ENCODE assay signal across 8 cellular contexts in genomic region chr16:27204232-27204915, GRCh38. TPM values are rescaled to one million over a fixed set of nuclear protein-coding genes. Genes with fewer than 3 reads are reported as not detected.
DNase-seq lines count a peak whose midpoint lies in the region; ATAC-seq, FAIRE-seq and TF ChIP-seq lines count a peak whose summit lies in the region.

No MANE protein-coding gene starts in this region.

- H3K4me2 ChIP-seq in mesendoderm (ENCODE audit: low read length) = peak overlapping the region; percentile 95

- POLR2A ChIA-PET in GM10248 (lab: Yijun Ruan, JAX) = interaction anchor here (1.0 kb wide), 1 partner anchor 164 kb away, joined by 3 read pairs; no protein-coding TSS in a partner anchor

- H3K4me1 ChIP-seq in mesendoderm (ENCODE audit: control insufficient read depth, low read depth, low read length) = peaks cover 4% of the 10 kb centered on the region
- no peaks in the 10 kb centered on the region for H3K4me1 ChIP-seq in aorta (ENCODE audit: control insufficient read depth in 1 of 2, insufficient read depth in 2 of 2, low read length in 2 of 2)

- no peaks in the 10 kb centered on the region for H3K79me2 ChIP-seq in mesendoderm (ENCODE audit: control insufficient read depth, insufficient read depth, low read length)

- peak overlapping the region; percentile 88 for H2BK5ac ChIP-seq in mesendoderm (ENCODE audit: low read length)

- DNase-seq in GM06990 (ENCODE audit: extremely low read depth, insufficient read length) (no peak), NCI-H1092 treated with DMSO at 0.1 percent for 48 hours (lab: John Stamatoyannopoulos, UW) (peak; percentile 84), bronchial epithelial cell (ENCODE audit: low read depth) (no peak), mesendoderm (no peak), aorta (peak in 1 of 2 donors; percentile 36), GM10248 (ENCODE audit: extremely low spot score) (no peak), kidney glomerular epithelial cell (lab: John Stamatoyannopoulos, UW) (no peak), GDM1 (lab: John Stamatoyannopoulos, UW) (no peak)

- H3K9me3 ChIP-seq in aorta (ENCODE audit: control insufficient read depth, low read length) = no peaks in the 10 kb centered on the region

- H3K36me3 ChIP-seq in GM06990 (ENCODE audit: control insufficient read depth, insufficient read depth, low read length) = no peaks in the 10 kb centered on the region
- no peaks in the 10 kb centered on the region for H3K36me3 ChIP-seq in bronchial epithelial cell (ENCODE audit: control insufficient read depth, insufficient read depth, low read length)
- H3K36me3 ChIP-seq in mesendoderm (ENCODE audit: control insufficient read depth, insufficient read depth, low read length) = no peaks in the 10 kb centered on the region
- H3K36me3 ChIP-seq in aorta (ENCODE audit: control insufficient read depth in 1 of 2, insufficient read depth in 2 of 2, low read length in 1 of 2) = no peaks in the 10 kb centered on the region

- H3K4me3 ChIP-seq in GM06990 (replicated peaks; ENCODE audit: low read depth, low read length) (peak overlapping the region; percentile 84), bronchial epithelial cell (ENCODE audit: low read depth, low read length) (peak overlapping the region; percentile 94), mesendoderm (ENCODE audit: low read length) (peak overlapping the region; percentile 84), aorta (ENCODE audit: low read length in 2 of 2) (peak overlapping the region; percentile 56 to 72)

- no peak overlapping the region for H2BK15ac ChIP-seq in mesendoderm (replicated peaks; ENCODE audit: low read depth)

- peak overlapping the region; percentile 75 for H3K27ac ChIP-seq in mesendoderm (ENCODE audit: low read depth, low read length)
- peak overlapping the region in 1 of 2 donors; percentile 97 for H3K27ac ChIP-seq in aorta (ENCODE audit: low read depth in 1 of 2, low read length in 2 of 2)

- no peak for ATAC-seq in aorta (ENCODE audit: low FRiP score)

- intact Hi-C loops in aorta (cut with DNase I) = no loop called here

- no peaks in the 10 kb centered on the region for H3K27me3 ChIP-seq in GM06990 (replicated peaks; ENCODE audit: control insufficient read depth, insufficient read depth, low read length)
- H3K27me3 ChIP-seq in bronchial epithelial cell (ENCODE audit: control insufficient read depth, insufficient read depth, low read length) = no peaks in the 10 kb centered on the region
- H3K27me3 ChIP-seq in mesendoderm (ENCODE audit: insufficient read depth, low read length, poor library complexity) = no peaks in the 10 kb centered on the region
- no peaks in the 10 kb centered on the region for H3K27me3 ChIP-seq in aorta (ENCODE audit: control insufficient read depth in 1 of 2, insufficient read depth in 2 of 2, low read length in 1 of 2)

- H4K5ac ChIP-seq in mesendoderm (ENCODE audit: low read length) = peak overlapping the region; percentile 90

- H4K8ac ChIP-seq in mesendoderm (ENCODE audit: low read depth, low read length) = peak overlapping the region; percentile 3

- H3K9ac ChIP-seq in mesendoderm (ENCODE audit: low read length) = peak overlapping the region; percentile 99

- peak overlapping the region; percentile 53 for H3K18ac ChIP-seq in mesendoderm (ENCODE audit: low read length)

- no CpG with 5 or more reads among the region's 23 CpGs for WGBS in mesendoderm (ENCODE audit: extremely low coverage, insufficient coverage, low lambda C conversion rate)
- WGBS in aorta, 2 donors = 28 to 29% methylated on average over 23 of the region's 23 CpGs

- no peak overlapping the region for H2BK120ac ChIP-seq in mesendoderm (ENCODE audit: low read depth, low read length)

- FAIRE-seq in bronchial epithelial cell (lab: Jason Lieb, UNC) = no peak

- peak overlapping the region; percentile 88 for H2AK5ac ChIP-seq in mesendoderm (ENCODE audit: low read length)

- no peak for TF ChIP-seq CTCF in GM06990 (IDR thresholded peaks at IDR 0.05; ENCODE audit: insufficient read depth, low read length, poor library complexity, severe bottlenecking)
- no peak for TF ChIP-seq CTCF in bronchial epithelial cell (IDR thresholded peaks at IDR 0.05; ENCODE audit: insufficient read depth, low read length, severe bottlenecking)
- TF ChIP-seq CTCF in GM10248 (IDR thresholded peaks at IDR 0.05; ENCODE audit: control extremely low read depth, extremely low read depth, low read depth, missing control alignments) = no peak

- CTCF ChIA-PET in GM10248 (lab: Yijun Ruan, JAX) = interaction anchor here (0.9 to 4.6 kb wide), 7 partner anchors 8 to 214 kb away, joined by 3 to 31 read pairs (median 5); no protein-coding TSS in a partner anchor

- H3K4ac ChIP-seq in mesendoderm (ENCODE audit: low read depth, low read length) = peak overlapping the region; percentile 87

- peak overlapping the region; percentile 100 for H3K56ac ChIP-seq in mesendoderm (ENCODE audit: low read length)

- H3K23ac ChIP-seq in mesendoderm (ENCODE audit: low read length) = peak overlapping the region; percentile 66

- no peaks in the 10 kb centered on the region for H3K79me1 ChIP-seq in mesendoderm (ENCODE audit: low read length)

RNA-seq across cellular contexts. Expression of gene KDM8, which starts 1.0 kb away (rescaled TPM):
- 1.7 and 1.8 TPM in 2 replicates for total RNA-seq in bronchial epithelial cell
- polyA plus RNA-seq in mesendoderm (2013, experiment 1 of 2) = 5.4 TPM
- 4.7 TPM for polyA plus RNA-seq in mesendoderm (2013, experiment 2 of 2)
- 1 to 10 TPM; 4.3 to 5.6 TPM for total RNA-seq in aorta
- 1 to 10 TPM; 7.0 to 7.4 TPM for polyA plus RNA-seq in aorta
